ENCODE assay signal across 9 cellular contexts in genomic region chr14:93430889-93431670, GRCh38. TPM values are rescaled to one million over a fixed set of nuclear protein-coding genes. Genes with fewer than 3 reads are reported as not detected.
DNase-seq lines count a peak whose midpoint lies in the region; ATAC-seq and TF ChIP-seq lines count a peak whose summit lies in the region.
"Had no signal": no experiment of that assay in that cellular context is flagged by ENCODE, and none has a peak within 500 bp of the region (broad histone marks: within the 10 kb centered on the region; RNA-seq: fewer than 3 reads in every experiment).

Gene UNC79, plus strand, starts transcription at chr14:93430939. Its CDS starts 91 bp downstream, at chr14:93431030.

- peak within 1 kb of the TSS; percentile 49 for H3K9ac ChIP-seq in HUES6 (ENCODE audit: low read length)

- no peak within 1 kb of the TSS for H3K27ac Mint-ChIP-seq in stimulated activated naive B cell treated with anti-CD40 and anti-IgM and Interleukin-4, amounts not matched to agents 10 μg/mL and 1 μg/mL and 100 μg/mL, for 72 hours
- H3K27ac Mint-ChIP-seq: activated naive CD4-positive, alpha-beta T cell treated with anti-CD3 and anti-CD28 coated beads, Interleukin-2, amount 50 U/mL, for 24 hours had no signal

- peak; percentile 82 for DNase-seq in NCI-H82 (lab: John Stamatoyannopoulos, UW)
- no peak for DNase-seq in foreskin keratinocyte
- peak; percentile 59 for DNase-seq in posterior vena cava (ENCODE audit: low spot score)
- no peak for DNase-seq in stimulated activated naive CD4-positive, alpha-beta T cell (lab: John Stamatoyannopoulos, UW)
- DNase-seq in stimulated activated naive B cell treated with anti-CD40 and anti-IgM and Interleukin-4, amounts not matched to agents 10 μg/mL and 1 μg/mL and 100 μg/mL, for 72 hours: no peak

- H3K9me3 Mint-ChIP-seq in stimulated activated naive B cell treated with anti-CD40 and anti-IgM and Interleukin-4, amounts not matched to agents 10 μg/mL and 1 μg/mL and 100 μg/mL, for 72 hours: peaks cover 18% of the 10 kb centered on the region in 2 donors

- ATAC-seq in foreskin keratinocyte (peak; percentile 35), GM18505 (IDR thresholded peaks at IDR 0.05; ENCODE audit: unreplicated experiment) (no peak), GM18861 (IDR thresholded peaks at IDR 0.05; ENCODE audit: unreplicated experiment) (no peak)
- ATAC-seq in stimulated activated naive B cell treated with anti-CD40 and anti-IgM and Interleukin-4, amounts not matched to agents 10 μg/mL and 1 μg/mL and 100 μg/mL, for 72 hours (replicated peaks): no peak

- TF ChIP-seq POLR2A in GM18505 (IDR thresholded peaks at IDR 0.05; ENCODE audit: borderline replicate concordance, extremely low read depth, insufficient read depth, insufficient read length): no peak

- H3K4me1 Mint-ChIP-seq in stimulated activated naive B cell treated with anti-CD40 and anti-IgM and Interleukin-4, amounts not matched to agents 10 μg/mL and 1 μg/mL and 100 μg/mL, for 72 hours: peaks cover 5 to 9% of the 10 kb centered on the region in 2 donors
- H3K4me1 Mint-ChIP-seq: activated naive CD4-positive, alpha-beta T cell treated with anti-CD3 and anti-CD28 coated beads, Interleukin-2, amount 50 U/mL, for 24 hours had no signal

- H3K4me3 ChIP-seq in HUES6 (ENCODE audit: low read depth, low read length): peak within 1 kb of the TSS; percentile 81

- H3K36me3 ChIP-seq in HUES6 (ENCODE audit: control insufficient read depth, insufficient read depth, low read length): no peaks in the 10 kb centered on the region

- intact Hi-C loops in posterior vena cava (cut with DNase I): no loop called here

- peaks cover 33 to 44% of the 10 kb centered on the region in 2 donors for H3K27me3 Mint-ChIP-seq in stimulated activated naive B cell treated with anti-CD40 and anti-IgM and Interleukin-4, amounts not matched to agents 10 μg/mL and 1 μg/mL and 100 μg/mL, for 72 hours

- H3K4me3 Mint-ChIP-seq in stimulated activated naive B cell treated with anti-CD40 and anti-IgM and Interleukin-4, amounts not matched to agents 10 μg/mL and 1 μg/mL and 100 μg/mL, for 72 hours: peak within 1 kb of the TSS in 1 of 2 donors; percentile 35
- H3K4me3 Mint-ChIP-seq: activated naive CD4-positive, alpha-beta T cell treated with anti-CD3 and anti-CD28 coated beads, Interleukin-2, amount 50 U/mL, for 24 hours had no signal

- H3K27me3 ChIP-seq in HUES6 (ENCODE audit: control insufficient read depth, insufficient read depth, low read length) (peaks cover 23% of the 10 kb centered on the region), foreskin keratinocyte (peaks cover 33% of the 10 kb centered on the region)

- peaks cover 4% of the 10 kb centered on the region; the same call in 1 of the 2 replicates for H3K4me1 ChIP-seq in HUES6 (ENCODE audit: control insufficient read depth, insufficient read depth, low read length)
- no peaks in the 10 kb centered on the region for H3K4me1 ChIP-seq in foreskin keratinocyte

- peaks cover 6% of the 10 kb centered on the region; the same call in 1 of the 2 replicates for H3K9me3 ChIP-seq in HUES6 (ENCODE audit: control insufficient read depth, insufficient read depth, low read depth, low read length)

- H3K36me3 Mint-ChIP-seq in stimulated activated naive B cell treated with anti-CD40 and anti-IgM and Interleukin-4, amounts not matched to agents 10 μg/mL and 1 μg/mL and 100 μg/mL, for 72 hours: peaks cover 0 to 5% of the 10 kb centered on the region in 2 donors
- H3K36me3 Mint-ChIP-seq: activated naive CD4-positive, alpha-beta T cell treated with anti-CD3 and anti-CD28 coated beads, Interleukin-2, amount 50 U/mL, for 24 hours had no signal

- TF ChIP-seq CTCF in foreskin keratinocyte (conservative IDR thresholded peaks at IDR 0.05): no peak

- H3K27ac ChIP-seq in HUES6 (ENCODE audit: low read depth, low read length) (no peak within 1 kb of the TSS), foreskin keratinocyte (no peak within 1 kb of the TSS)

RNA-seq across cellular contexts. Expression of gene UNC79, which starts in this region (rescaled TPM):
- total RNA-seq in foreskin keratinocyte: under 0.01 TPM in 2 replicates
- polyA plus RNA-seq in foreskin keratinocyte: under 0.01 and 0.01 TPM in 2 replicates
- under 1 TPM; 0.05 to 0.09 TPM for total RNA-seq in posterior vena cava

Comparison
In these comparisons a context has a peak if more than half of its experiments do, and no peak if none do; other contexts are left out.
1. Peak in ATAC-seq in foreskin keratinocyte; RNA of the gene not detected or under 1 TPM.
2. Peak in DNase-seq in posterior vena cava; RNA of the gene not detected or under 1 TPM.